In the genomic region with DNA sequence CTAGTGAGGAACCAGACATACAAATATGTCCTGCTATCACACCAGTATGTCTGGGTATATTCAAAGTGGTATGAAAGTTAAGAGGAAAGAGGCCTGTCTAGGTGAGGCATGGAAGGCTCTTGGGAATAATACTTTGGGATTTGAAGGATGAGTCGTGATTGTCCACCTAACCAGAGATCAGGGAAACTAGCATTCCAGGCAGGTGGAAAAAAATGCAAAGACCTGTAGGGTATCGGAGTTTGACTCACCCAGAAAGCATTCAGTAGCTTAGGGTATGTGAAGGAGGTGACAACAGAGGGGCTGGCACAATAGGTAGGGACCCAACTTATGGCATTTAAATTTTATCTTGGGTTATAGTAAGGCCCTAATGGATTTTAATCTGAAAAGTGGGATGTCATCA, we compare ENCODE assay signal across 1 cellular context.
TF ChIP-seq lines count a peak whose summit lies in the region.

No MANE protein-coding gene starts in this region.

TF ChIP-seq in GM12878, 131 proteins besides CTCF, POLR2A, EP300 and RAD21:
- no peak for TF ChIP-seq RCOR1 (conservative IDR thresholded peaks at IDR 0.05; ENCODE audit: low read depth, low read length)
- no peak for TF ChIP-seq JUNB (IDR thresholded peaks at IDR 0.05)
- TF ChIP-seq MTA3 (IDR thresholded peaks at IDR 0.05; ENCODE audit: borderline replicate concordance, low read length): no peak
- TF ChIP-seq SIN3A (IDR thresholded peaks at IDR 0.05; ENCODE audit: low read depth, low read length): no peak
- TF ChIP-seq, protein P1, sequence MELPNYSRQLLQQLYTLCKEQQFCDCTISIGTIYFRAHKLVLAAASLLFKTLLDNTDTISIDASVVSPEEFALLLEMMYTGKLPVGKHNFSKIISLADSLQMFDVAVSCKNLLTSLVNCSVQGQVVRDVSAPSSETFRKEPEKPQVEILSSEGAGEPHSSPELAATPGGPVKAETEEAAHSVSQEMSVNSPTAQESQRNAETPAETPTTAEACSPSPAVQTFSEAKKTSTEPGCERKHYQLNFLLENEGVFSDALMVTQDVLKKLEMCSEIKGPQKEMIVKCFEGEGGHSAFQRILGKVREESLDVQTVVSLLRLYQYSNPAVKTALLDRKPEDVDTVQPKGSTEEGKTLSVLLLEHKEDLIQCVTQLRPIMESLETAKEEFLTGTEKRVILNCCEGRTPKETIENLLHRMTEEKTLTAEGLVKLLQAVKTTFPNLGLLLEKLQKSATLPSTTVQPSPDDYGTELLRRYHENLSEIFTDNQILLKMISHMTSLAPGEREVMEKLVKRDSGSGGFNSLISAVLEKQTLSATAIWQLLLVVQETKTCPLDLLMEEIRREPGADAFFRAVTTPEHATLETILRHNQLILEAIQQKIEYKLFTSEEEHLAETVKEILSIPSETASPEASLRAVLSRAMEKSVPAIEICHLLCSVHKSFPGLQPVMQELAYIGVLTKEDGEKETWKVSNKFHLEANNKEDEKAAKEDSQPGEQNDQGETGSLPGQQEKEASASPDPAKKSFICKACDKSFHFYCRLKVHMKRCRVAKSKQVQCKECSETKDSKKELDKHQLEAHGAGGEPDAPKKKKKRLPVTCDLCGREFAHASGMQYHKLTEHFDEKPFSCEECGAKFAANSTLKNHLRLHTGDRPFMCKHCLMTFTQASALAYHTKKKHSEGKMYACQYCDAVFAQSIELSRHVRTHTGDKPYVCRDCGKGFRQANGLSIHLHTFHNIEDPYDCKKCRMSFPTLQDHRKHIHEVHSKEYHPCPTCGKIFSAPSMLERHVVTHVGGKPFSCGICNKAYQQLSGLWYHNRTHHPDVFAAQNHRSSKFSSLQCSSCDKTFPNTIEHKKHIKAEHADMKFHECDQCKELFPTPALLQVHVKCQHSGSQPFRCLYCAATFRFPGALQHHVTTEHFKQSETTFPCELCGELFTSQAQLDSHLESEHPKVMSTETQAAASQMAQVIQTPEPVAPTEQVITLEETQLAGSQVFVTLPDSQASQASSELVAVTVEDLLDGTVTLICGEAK (IDR thresholded peaks at IDR 0.05; ENCODE audit: borderline replicate concordance): no peak
- TF ChIP-seq TARDBP (IDR thresholded peaks at IDR 0.05; ENCODE audit: borderline replicate concordance): no peak
- no peak for TF ChIP-seq TCF12 (IDR thresholded peaks at IDR 0.05; ENCODE audit: low read depth, low read length)
- TF ChIP-seq HDAC2 (IDR thresholded peaks at IDR 0.05): no peak
- TF ChIP-seq, protein P2, sequence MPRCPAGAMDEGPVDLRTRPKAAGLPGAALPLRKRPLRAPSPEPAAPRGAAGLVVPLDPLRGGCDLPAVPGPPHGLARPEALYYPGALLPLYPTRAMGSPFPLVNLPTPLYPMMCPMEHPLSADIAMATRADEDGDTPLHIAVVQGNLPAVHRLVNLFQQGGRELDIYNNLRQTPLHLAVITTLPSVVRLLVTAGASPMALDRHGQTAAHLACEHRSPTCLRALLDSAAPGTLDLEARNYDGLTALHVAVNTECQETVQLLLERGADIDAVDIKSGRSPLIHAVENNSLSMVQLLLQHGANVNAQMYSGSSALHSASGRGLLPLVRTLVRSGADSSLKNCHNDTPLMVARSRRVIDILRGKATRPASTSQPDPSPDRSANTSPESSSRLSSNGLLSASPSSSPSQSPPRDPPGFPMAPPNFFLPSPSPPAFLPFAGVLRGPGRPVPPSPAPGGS (IDR thresholded peaks at IDR 0.05; ENCODE audit: borderline replicate concordance, insufficient read depth, low read depth, low read length, poor library complexity, severe bottlenecking): no peak
- no peak for TF ChIP-seq EZH2 (IDR thresholded peaks at IDR 0.05; ENCODE audit: borderline replicate concordance, control insufficient read depth, low read depth, low read length)
- TF ChIP-seq, protein P3, sequence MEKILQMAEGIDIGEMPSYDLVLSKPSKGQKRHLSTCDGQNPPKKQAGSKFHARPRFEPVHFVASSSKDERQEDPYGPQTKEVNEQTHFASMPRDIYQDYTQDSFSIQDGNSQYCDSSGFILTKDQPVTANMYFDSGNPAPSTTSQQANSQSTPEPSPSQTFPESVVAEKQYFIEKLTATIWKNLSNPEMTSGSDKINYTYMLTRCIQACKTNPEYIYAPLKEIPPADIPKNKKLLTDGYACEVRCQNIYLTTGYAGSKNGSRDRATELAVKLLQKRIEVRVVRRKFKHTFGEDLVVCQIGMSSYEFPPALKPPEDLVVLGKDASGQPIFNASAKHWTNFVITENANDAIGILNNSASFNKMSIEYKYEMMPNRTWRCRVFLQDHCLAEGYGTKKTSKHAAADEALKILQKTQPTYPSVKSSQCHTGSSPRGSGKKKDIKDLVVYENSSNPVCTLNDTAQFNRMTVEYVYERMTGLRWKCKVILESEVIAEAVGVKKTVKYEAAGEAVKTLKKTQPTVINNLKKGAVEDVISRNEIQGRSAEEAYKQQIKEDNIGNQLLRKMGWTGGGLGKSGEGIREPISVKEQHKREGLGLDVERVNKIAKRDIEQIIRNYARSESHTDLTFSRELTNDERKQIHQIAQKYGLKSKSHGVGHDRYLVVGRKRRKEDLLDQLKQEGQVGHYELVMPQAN (conservative IDR thresholded peaks at IDR 0.05): no peak
- TF ChIP-seq SUPT20H (IDR thresholded peaks at IDR 0.05; ENCODE audit: borderline replicate concordance, control insufficient read depth, low read depth, low read length): no peak
- no peak for TF ChIP-seq NFYA (IDR thresholded peaks at IDR 0.05; ENCODE audit: borderline replicate concordance, low read depth, low read length)
- TF ChIP-seq CREM (IDR thresholded peaks at IDR 0.05; ENCODE audit: low read depth): no peak
- TF ChIP-seq HCFC1 (IDR thresholded peaks at IDR 0.05; ENCODE audit: low read length): no peak
